Comparison of ENCODE assay signal across 8 cellular contexts in genomic region chr20:39874049-39874893, GRCh38.
DNase-seq lines count a peak whose midpoint lies in the region; ATAC-seq and TF ChIP-seq lines count a peak whose summit lies in the region.

No MANE protein-coding gene starts in this region.

- intact Hi-C loops in adrenal gland (cut with DNase I) (loop anchor here (5.0 to 10.0 kb wide), 5 partner anchors 209 to 821 kb away; no protein-coding TSS in a partner anchor), spleen (cut with DNase I; ENCODE audit: low total_unique reads) (loop anchor here (5.0 kb wide), 1 partner anchor 602 kb away; no protein-coding TSS in a partner anchor)

- no peak overlapping the region for H3K4me2 ChIP-seq in hepatocyte

- H3K9me2 ChIP-seq in hepatocyte (replicated peaks; ENCODE audit: insufficient read depth), result no peaks in the 10 kb centered on the region

- no peaks in the 10 kb centered on the region for H3K9me3 ChIP-seq in adrenal gland (replicated peaks in 1 of 3)
- no peaks in the 10 kb centered on the region for H3K9me3 ChIP-seq in hepatocyte (ENCODE audit: low read depth)
- H3K9me3 ChIP-seq in spleen, result no peaks in the 10 kb centered on the region

- peak; percentile 91 to 97 (median 94) for TF ChIP-seq CTCF in adrenal gland (IDR thresholded peaks at IDR 0.05)
- peak; percentile 72 for TF ChIP-seq CTCF in hepatocyte (IDR thresholded peaks at IDR 0.05; ENCODE audit: poor library complexity)
- TF ChIP-seq CTCF in spleen (IDR thresholded peaks at IDR 0.05 in 8 of 11, conservative IDR thresholded peaks at IDR 0.05 in 3 of 11), result peak; percentile 34 to 81 (median 69)

- H3K27me3 ChIP-seq in adrenal gland (no peaks in the 10 kb centered on the region), hepatocyte (no peaks in the 10 kb centered on the region), spleen (replicated peaks in 1 of 7) (peaks cover 0 to 8% (median 0%) of the 10 kb centered on the region in 7 donors)

- H2AFZ ChIP-seq in hepatocyte, result no peak overlapping the region

- no peaks in the 10 kb centered on the region for H4K20me1 ChIP-seq in hepatocyte (ENCODE audit: insufficient read depth, poor library complexity, severe bottlenecking)

- 43 to 51% (median 47%) methylated on average over 8 of the region's 8 CpGs for WGBS in adrenal gland, 4 donors
- 67% methylated on average over 8 of the region's 8 CpGs for WGBS in hepatocyte (ENCODE audit: low lambda C conversion rate, missing lambda C conversion rate)
- WGBS in spleen, 5 donors, result 58 to 64% (median 59%) methylated on average over 8 of the region's 8 CpGs

- DNase-seq in D341Med (ENCODE audit: low spot score), result peak; percentile 38
- DNase-seq in GM19238 (ENCODE audit: insufficient read length, low spot score), result peak; percentile 32
- DNase-seq in NCI-H526 (lab: John Stamatoyannopoulos, UW), result peak; percentile 68 to 90
- peak; percentile 87 to 95 (median 92) for DNase-seq in adrenal gland
- DNase-seq in hepatocyte (ENCODE audit: low spot score), result peak; percentile 89
- DNase-seq in spleen, result peak; percentile 80
- no peak for DNase-seq in HuH-7.5 (ENCODE audit: low spot score)

- no peaks in the 10 kb centered on the region for H3K79me2 ChIP-seq in hepatocyte

- H3K36me3 ChIP-seq in adrenal gland (replicated peaks in 1 of 2) (no peaks in the 10 kb centered on the region), hepatocyte (replicated peaks; ENCODE audit: insufficient read depth, low read depth) (no peaks in the 10 kb centered on the region), spleen (no peaks in the 10 kb centered on the region)

- TF ChIP-seq POLR2A in adrenal gland (IDR thresholded peaks at IDR 0.05) (no peak), spleen (IDR thresholded peaks at IDR 0.05) (no peak)

- ATAC-seq in HG03342 (IDR thresholded peaks at IDR 0.05; ENCODE audit: unreplicated experiment), result peak; percentile 85

- peaks cover 4 to 10% of the 10 kb centered on the region in 2 donors for H3K4me1 ChIP-seq in adrenal gland (replicated peaks in 1 of 2)
- H3K4me1 ChIP-seq in hepatocyte (ENCODE audit: insufficient read depth), result peaks cover 4% of the 10 kb centered on the region
- H3K4me1 ChIP-seq in spleen, result peaks cover 0 to 10% (median 7%) of the 10 kb centered on the region in 6 donors

- no peak overlapping the region for H3K27ac ChIP-seq in adrenal gland
- H3K27ac ChIP-seq in hepatocyte, result no peak overlapping the region
- no peak overlapping the region for H3K27ac ChIP-seq in spleen

- no peak overlapping the region for H3K4me3 ChIP-seq in adrenal gland
- no peak overlapping the region for H3K4me3 ChIP-seq in hepatocyte
- peak overlapping the region in 1 of 8 donors; percentile 34 for H3K4me3 ChIP-seq in spleen
